8 cellular contexts compared by ENCODE assay signal in genomic region chr2:97863829-97864228, GRCh38.
"Had no signal": no experiment of that assay in that cellular context is flagged by ENCODE, and none has a peak within 500 bp of the region (broad histone marks: within the 10 kb centered on the region; RNA-seq: fewer than 3 reads in every experiment).

No MANE protein-coding gene starts in this region.

- ATAC-seq: HCT116 had no signal

- H3K4me1 ChIP-seq: HAP-1 had no signal

- H3K4me3 ChIP-seq: GM23248, HAP-1 had no signal

- FAIRE-seq: HTR-8/SVneo had no signal

- H3K36me3 ChIP-seq: HAP-1 had no signal

- H2AFZ ChIP-seq: GM23248 had no signal

- H3K27ac ChIP-seq: GM23248 had no signal

- H3K9me3 ChIP-seq: HAP-1 had no signal

- DNase-seq: GM23248, GOT3, H7, IMR-90, KBM-7 had no signal

- H3K9ac ChIP-seq: GM23248 had no signal
